In genomic region chr3:12894629-12895028, GRCh38 we compare ENCODE assay signal across 18 cellular contexts. TPM values are rescaled to one million over a fixed set of nuclear protein-coding genes. Genes with fewer than 3 reads are reported as not detected.
DNase-seq lines count a peak whose midpoint lies in the region; ATAC-seq and TF ChIP-seq lines count a peak whose summit lies in the region.
"Had no signal": no experiment of that assay in that cellular context is flagged by ENCODE, and none has a peak within 500 bp of the region (broad histone marks: within the 10 kb centered on the region; RNA-seq: fewer than 3 reads in every experiment).

No MANE protein-coding gene starts in this region.

- TF ChIP-seq POLR2A in testis (IDR thresholded peaks at IDR 0.05): no peak

- CTCF ChIA-PET in activated CD8-positive, alpha-beta memory T cell treated with anti-CD3 and anti-CD28 coated beads, Interleukin-2, amount 10 ng/mL, durations not matched to agents 7 days and 5 days (lab: Charles Lee): interaction anchor here (1.1 to 9.7 kb wide), 3 partner anchors 26 to 100 kb away, joined by 3 to 88 read pairs (median 6); no protein-coding TSS in a partner anchor

- no peak for DNase-seq in CD4-positive, CD25-positive, alpha-beta regulatory T cell
- no peak for DNase-seq in effector memory CD8-positive, alpha-beta T cell
- DNase-seq in testis: no peak
- DNase-seq in COLO668 (lab: John Stamatoyannopoulos, UW; ENCODE audit: unreplicated experiment): no peak
- no peak for DNase-seq in activated CD8-positive, alpha-beta memory T cell treated with anti-CD3 and anti-CD28 coated beads, Interleukin-2, amount 10 ng/mL, durations not matched to agents 7 days and 5 days
- DNase-seq: activated CD4-positive, alpha-beta memory T cell treated with anti-CD3 and anti-CD28 coated beads for 36 hours; activated T-cell treated with anti-CD3 and anti-CD28 coated beads, Interleukin-2, amount 50 U/mL, for 48 hours; cerebellar nuclear complex; foreskin keratinocyte; HFFc6; MG63; NCI-H2029; NCI-H524 treated with DMSO at 0.1 percent for 48 hours had no signal

- WGBS in mesodermal cell (ENCODE audit: insufficient coverage in 2 of 2), 2 experiments: 81 to 86% methylated on average over 6 of the region's 6 CpGs
- whole genome bisulfite sequencing in testis, 2 donors: 79 to 83% methylated on average over 6 of the region's 6 CpGs

- H3K9me3 ChIP-seq in CD4-positive, CD25-positive, alpha-beta regulatory T cell (ENCODE audit: control insufficient read depth in 2 of 2, low read length in 2 of 2): no peaks in the 10 kb centered on the region
- H3K9me3 ChIP-seq in mesodermal cell (ENCODE audit: control insufficient read depth, low read length) (no peaks in the 10 kb centered on the region), testis (no peaks in the 10 kb centered on the region)
- H3K9me3 ChIP-seq: MG63, neutrophil had no signal

- peak overlapping the region in 2 of 3 donors; percentile 40 to 88 for H3K27ac Mint-ChIP-seq in CD4-positive, CD25-positive, alpha-beta regulatory T cell
- H3K27ac Mint-ChIP-seq in IgD-negative memory B cell: peak overlapping the region; percentile 54 to 90 (median 88)
- peak overlapping the region; percentile 52 to 54 for H3K27ac Mint-ChIP-seq in effector memory CD8-positive, alpha-beta T cell
- H3K27ac Mint-ChIP-seq in activated CD8-positive, alpha-beta memory T cell treated with anti-CD3 and anti-CD28 coated beads, Interleukin-2, amount 10 ng/mL, durations not matched to agents 7 days and 5 days: no peak overlapping the region
- H3K27ac Mint-ChIP-seq: activated CD4-positive, alpha-beta memory T cell treated with anti-CD3 and anti-CD28 coated beads for 36 hours; HFFc6 had no signal

- peaks cover 2% of the 10 kb centered on the region for H3K36me3 Mint-ChIP-seq in CD4-positive, CD25-positive, alpha-beta regulatory T cell
- H3K36me3 Mint-ChIP-seq in IgD-negative memory B cell: no peaks in the 10 kb centered on the region
- H3K36me3 Mint-ChIP-seq in effector memory CD8-positive, alpha-beta T cell (ENCODE audit: insufficient read depth): peaks cover 39% of the 10 kb centered on the region
- peaks cover 6% of the 10 kb centered on the region for H3K36me3 Mint-ChIP-seq in activated CD8-positive, alpha-beta memory T cell treated with anti-CD3 and anti-CD28 coated beads, Interleukin-2, amount 10 ng/mL, durations not matched to agents 7 days and 5 days

- H3K27me3 ChIP-seq in CD4-positive, CD25-positive, alpha-beta regulatory T cell (ENCODE audit: control insufficient read depth, insufficient read depth, low read length): no peaks in the 10 kb centered on the region
- H3K27me3 ChIP-seq in testis: no peaks in the 10 kb centered on the region
- H3K27me3 ChIP-seq: MG63 had no signal

- peaks cover 13% of the 10 kb centered on the region for H3K36me3 ChIP-seq in CD4-positive, CD25-positive, alpha-beta regulatory T cell (ENCODE audit: control insufficient read depth, insufficient read depth, low read length)
- H3K36me3 ChIP-seq in mesodermal cell (ENCODE audit: control insufficient read depth, insufficient read depth, low read length) (peaks cover 13% of the 10 kb centered on the region), testis (ENCODE audit: low read depth, missing control alignments) (no peaks in the 10 kb centered on the region)
- H3K36me3 ChIP-seq: MG63 had no signal

- H3K9me3 Mint-ChIP-seq in CD4-positive, CD25-positive, alpha-beta regulatory T cell: no peaks in the 10 kb centered on the region
- H3K9me3 Mint-ChIP-seq in IgD-negative memory B cell: no peaks in the 10 kb centered on the region
- no peaks in the 10 kb centered on the region for H3K9me3 Mint-ChIP-seq in effector memory CD8-positive, alpha-beta T cell
- no peaks in the 10 kb centered on the region for H3K9me3 Mint-ChIP-seq in activated CD8-positive, alpha-beta memory T cell treated with anti-CD3 and anti-CD28 coated beads, Interleukin-2, amount 10 ng/mL, durations not matched to agents 7 days and 5 days (ENCODE audit: low read depth)
- H3K9me3 Mint-ChIP-seq: activated CD4-positive, alpha-beta memory T cell treated with anti-CD3 and anti-CD28 coated beads for 36 hours; HFFc6 had no signal

- no peak overlapping the region for H3K27ac ChIP-seq in CD4-positive, CD25-positive, alpha-beta regulatory T cell (ENCODE audit: insufficient read depth, low read length, poor library complexity, severe bottlenecking)
- H3K27ac ChIP-seq in mesodermal cell (ENCODE audit: low read depth, low read length, severe bottlenecking) (peak overlapping the region; percentile 45), testis (no peak overlapping the region)
- H3K27ac ChIP-seq: foreskin keratinocyte had no signal

- no peak overlapping the region for H3K4me3 ChIP-seq in CD4-positive, CD25-positive, alpha-beta regulatory T cell (ENCODE audit: low read depth, low read length)
- no peak overlapping the region for H3K4me3 ChIP-seq in mesodermal cell (ENCODE audit: extremely low read depth, insufficient read depth, low read length, poor library complexity, severe bottlenecking)
- no peak overlapping the region for H3K4me3 ChIP-seq in testis
- H3K4me3 ChIP-seq: MG63 had no signal

- TF ChIP-seq CTCF in testis (IDR thresholded peaks at IDR 0.05): no peak

- H3K4me3 Mint-ChIP-seq in CD4-positive, CD25-positive, alpha-beta regulatory T cell: no peak overlapping the region
- no peak overlapping the region for H3K4me3 Mint-ChIP-seq in IgD-negative memory B cell
- H3K4me3 Mint-ChIP-seq in effector memory CD8-positive, alpha-beta T cell: no peak overlapping the region
- H3K4me3 Mint-ChIP-seq in activated CD8-positive, alpha-beta memory T cell treated with anti-CD3 and anti-CD28 coated beads, Interleukin-2, amount 10 ng/mL, durations not matched to agents 7 days and 5 days: no peak overlapping the region
- H3K4me3 Mint-ChIP-seq: activated CD4-positive, alpha-beta memory T cell treated with anti-CD3 and anti-CD28 coated beads for 36 hours; HFFc6 had no signal

- peaks cover 18% of the 10 kb centered on the region for H3K27me3 Mint-ChIP-seq in CD4-positive, CD25-positive, alpha-beta regulatory T cell
- peaks cover 3% of the 10 kb centered on the region for H3K27me3 Mint-ChIP-seq in IgD-negative memory B cell
- H3K27me3 Mint-ChIP-seq in effector memory CD8-positive, alpha-beta T cell: peaks cover 7 to 16% of the 10 kb centered on the region in 2 donors
- peaks cover 23% of the 10 kb centered on the region for H3K27me3 Mint-ChIP-seq in activated CD8-positive, alpha-beta memory T cell treated with anti-CD3 and anti-CD28 coated beads, Interleukin-2, amount 10 ng/mL, durations not matched to agents 7 days and 5 days

- H3K4me1 ChIP-seq in CD4-positive, CD25-positive, alpha-beta regulatory T cell (ENCODE audit: control insufficient read depth, insufficient read depth, low read length, poor library complexity, severe bottlenecking): peaks cover 9% of the 10 kb centered on the region
- H3K4me1 ChIP-seq in mesodermal cell (ENCODE audit: control insufficient read depth, insufficient read depth, low read length, poor library complexity, severe bottlenecking): peaks cover 15% of the 10 kb centered on the region
- peaks cover 12% of the 10 kb centered on the region for H3K4me1 ChIP-seq in testis

- peaks cover 9 to 11% (median 10%) of the 10 kb centered on the region in 4 donors for H3K4me1 Mint-ChIP-seq in CD4-positive, CD25-positive, alpha-beta regulatory T cell
- peaks cover 15 to 21% (median 19%) of the 10 kb centered on the region in 3 donors for H3K4me1 Mint-ChIP-seq in IgD-negative memory B cell
- peaks cover 7 to 10% of the 10 kb centered on the region in 2 donors for H3K4me1 Mint-ChIP-seq in effector memory CD8-positive, alpha-beta T cell (ENCODE audit: low read depth in 2 of 2)
- peaks cover 16% of the 10 kb centered on the region for H3K4me1 Mint-ChIP-seq in activated CD8-positive, alpha-beta memory T cell treated with anti-CD3 and anti-CD28 coated beads, Interleukin-2, amount 10 ng/mL, durations not matched to agents 7 days and 5 days

- intact Hi-C loops in testis (cut with DNase I; ENCODE audit: low total_unique reads): no loop called here

- ATAC-seq in CD4-positive, CD25-positive, alpha-beta regulatory T cell (ENCODE audit: low read depth in 2 of 2): no peak
- no peak for ATAC-seq in effector memory CD8-positive, alpha-beta T cell (replicated peaks)
- no peak for ATAC-seq in HG03457 (IDR thresholded peaks at IDR 0.05; ENCODE audit: unreplicated experiment)
- no peak for ATAC-seq in activated CD8-positive, alpha-beta memory T cell treated with anti-CD3 and anti-CD28 coated beads, Interleukin-2, amount 10 ng/mL, durations not matched to agents 7 days and 5 days
- ATAC-seq: foreskin keratinocyte, Panc1 had no signal

RNA-seq across cellular contexts. Expression of gene RPL32, which starts 53.3 kb away (rescaled TPM):
- 2,250 TPM for total RNA-seq in CD4-positive, CD25-positive, alpha-beta regulatory T cell
- polyA plus RNA-seq in CD4-positive, CD25-positive, alpha-beta regulatory T cell: 1,000 to 10,000 TPM; 2,316 to 3,950 (median 3,295) TPM
- polyA plus RNA-seq in IgD-negative memory B cell: 3,703 TPM
- 2,921 TPM for polyA plus RNA-seq in mesodermal cell (2013, experiment 1 of 2)
- polyA plus RNA-seq in mesodermal cell (2013, experiment 2 of 2): 2,609 TPM
- 100 to 1,000 TPM; 435 to 713 TPM for total RNA-seq in testis
- 1,578 TPM for polyA plus RNA-seq in testis (ENCODE audit: insufficient read depth, low read depth, low replicate concordance)
- total RNA-seq in activated CD8-positive, alpha-beta memory T cell treated with anti-CD3 and anti-CD28 coated beads, Interleukin-2, amount 10 ng/mL, durations not matched to agents 7 days and 5 days: 1,000 to 10,000 TPM; 1,759 to 1,893 TPM
